ENCODE assay signal across 1 cellular context in the genomic region with DNA sequence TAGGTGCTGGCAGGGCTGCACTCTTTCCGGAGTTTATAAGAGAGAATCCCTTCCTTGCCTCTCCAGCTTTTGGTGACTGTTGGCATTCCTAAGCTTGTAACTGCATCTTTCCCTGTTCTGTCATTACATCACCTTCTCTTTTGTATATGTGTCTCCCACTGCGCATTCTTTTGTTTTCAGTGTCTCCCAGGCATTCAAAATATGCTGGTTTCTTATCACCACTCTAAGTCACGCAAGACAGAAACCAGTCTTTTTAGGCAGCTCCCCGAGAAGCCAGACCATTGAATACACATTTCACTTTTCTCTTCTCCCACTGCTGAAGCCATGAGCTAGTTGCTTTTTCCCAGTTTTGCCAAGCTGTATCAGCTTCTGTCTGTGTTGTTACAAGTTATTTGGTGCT.
TF ChIP-seq lines count a peak whose summit lies in the region.

No MANE protein-coding gene starts in this region.

TF ChIP-seq in IMR-90, 13 proteins besides CTCF, POLR2A, EP300 and RAD21 (continued from another document):
- TF ChIP-seq BHLHE40 (IDR thresholded peaks at IDR 0.05; ENCODE audit: low read depth, low read length) (no peak), RFX5 (IDR thresholded peaks at IDR 0.05; ENCODE audit: low read depth, low read length) (no peak), FOS (IDR thresholded peaks at IDR 0.05; ENCODE audit: low read depth, low read length) (no peak), RCOR1 (IDR thresholded peaks at IDR 0.05; ENCODE audit: insufficient replicate concordance, low read length) (no peak), NFE2L2 (IDR thresholded peaks at IDR 0.05; ENCODE audit: low read depth, low read length) (no peak)
